Comparison of ENCODE assay signal across 9 cellular contexts in genomic region chr7:47361746-47362215, GRCh38.
DNase-seq lines count a peak whose midpoint lies in the region; ATAC-seq and TF ChIP-seq lines count a peak whose summit lies in the region.
"Had no signal": no experiment of that assay in that cellular context is flagged by ENCODE, and none has a peak within 500 bp of the region (broad histone marks: within the 10 kb centered on the region; RNA-seq: fewer than 3 reads in every experiment).

No MANE protein-coding gene starts in this region.

- DNase-seq in AG04449 (ENCODE audit: low read depth, low spot score) (peak; percentile 41), iris pigment epithelial cell (ENCODE audit: low read depth) (peak; percentile 89), SKM-1 treated with dmso at 0.1 percent for 144 hours (lab: John Stamatoyannopoulos, UW; ENCODE audit: unreplicated experiment) (no peak), Kasumi-1 (lab: John Stamatoyannopoulos, UW) (no peak), activated gamma-delta T cell treated with Interleukin-2 at 50 U/mL for 16 hours (no peak)
- DNase-seq in activated T-helper 1 cell treated with anti-CD3 and anti-CD28 coated beads, Interleukin-12 subunit alpha, Interleukin-12 subunit beta, Interleukin-2, Interleukin-4 antibody, amounts not matched to agents 30 ng/mL and 10 ng/mL and 1 ng/mL, durations not matched to agents 14 hours and 24 hours and 36 hours (ENCODE audit: low spot score): no peak
- DNase-seq in natural killer cell treated with Interleukin-12 subunit alpha and Interleukin-12 subunit beta and Interleukin-15 and Interleukin-18, amount 100 ng/mL, for 72 hours (ENCODE audit: low spot score): no peak

- TF ChIP-seq CTCF in AG04449 (IDR thresholded peaks at IDR 0.05; ENCODE audit: insufficient read depth, low read length, missing control alignments): no peak

- no peaks in the 10 kb centered on the region for H3K36me3 Mint-ChIP-seq in activated T-helper 1 cell treated with anti-CD3 and anti-CD28 coated beads, Interleukin-12 subunit alpha, Interleukin-12 subunit beta, Interleukin-2, Interleukin-4 antibody, amounts not matched to agents 30 ng/mL and 10 ng/mL and 1 ng/mL, durations not matched to agents 14 hours and 24 hours and 36 hours (ENCODE audit: low read depth)
- H3K36me3 Mint-ChIP-seq in natural killer cell treated with Interleukin-12 subunit alpha and Interleukin-12 subunit beta and Interleukin-15 and Interleukin-18, amount 100 ng/mL, for 72 hours: no peaks in the 10 kb centered on the region

- CTCF ChIA-PET in AG04449 (lab: Yijun Ruan, JAX): interaction anchor here (1.2 kb wide), 1 partner anchor 96 kb away, joined by 5 read pairs; no protein-coding TSS in a partner anchor

- POLR2A ChIA-PET in AG04449 (lab: Yijun Ruan, JAX): no interaction called here

- no peak overlapping the region for H3K4me3 Mint-ChIP-seq in activated T-helper 1 cell treated with anti-CD3 and anti-CD28 coated beads, Interleukin-12 subunit alpha, Interleukin-12 subunit beta, Interleukin-2, Interleukin-4 antibody, amounts not matched to agents 30 ng/mL and 10 ng/mL and 1 ng/mL, durations not matched to agents 14 hours and 24 hours and 36 hours
- no peak overlapping the region for H3K4me3 Mint-ChIP-seq in natural killer cell treated with Interleukin-12 subunit alpha and Interleukin-12 subunit beta and Interleukin-15 and Interleukin-18, amount 100 ng/mL, for 72 hours

- H3K4me3 ChIP-seq in AG04449 (ENCODE audit: low read depth, low read length): no peak overlapping the region
- H3K4me3 ChIP-seq: gastroesophageal sphincter had no signal

- no peaks in the 10 kb centered on the region for H3K27me3 Mint-ChIP-seq in activated T-helper 1 cell treated with anti-CD3 and anti-CD28 coated beads, Interleukin-12 subunit alpha, Interleukin-12 subunit beta, Interleukin-2, Interleukin-4 antibody, amounts not matched to agents 30 ng/mL and 10 ng/mL and 1 ng/mL, durations not matched to agents 14 hours and 24 hours and 36 hours (ENCODE audit: insufficient read depth)
- no peaks in the 10 kb centered on the region for H3K27me3 Mint-ChIP-seq in natural killer cell treated with Interleukin-12 subunit alpha and Interleukin-12 subunit beta and Interleukin-15 and Interleukin-18, amount 100 ng/mL, for 72 hours

- H3K27ac Mint-ChIP-seq in activated T-helper 1 cell treated with anti-CD3 and anti-CD28 coated beads, Interleukin-12 subunit alpha, Interleukin-12 subunit beta, Interleukin-2, Interleukin-4 antibody, amounts not matched to agents 30 ng/mL and 10 ng/mL and 1 ng/mL, durations not matched to agents 14 hours and 24 hours and 36 hours: peak overlapping the region; percentile 4
- H3K27ac Mint-ChIP-seq in natural killer cell treated with Interleukin-12 subunit alpha and Interleukin-12 subunit beta and Interleukin-15 and Interleukin-18, amount 100 ng/mL, for 72 hours: no peak overlapping the region

- intact Hi-C loops in activated T-helper 1 cell treated with anti-CD3 and anti-CD28 coated beads, Interleukin-12 subunit alpha, Interleukin-12 subunit beta, Interleukin-2, Interleukin-4 antibody, amounts not matched to agents 30 ng/mL and 10 ng/mL and 1 ng/mL, durations not matched to agents 14 hours and 24 hours and 36 hours (cut with micrococcal nuclease): loop anchor here (1.0 to 5.0 kb wide), 3 partner anchors 49 to 121 kb away; no protein-coding TSS in a partner anchor

- peaks cover 9% of the 10 kb centered on the region for H3K4me1 Mint-ChIP-seq in activated T-helper 1 cell treated with anti-CD3 and anti-CD28 coated beads, Interleukin-12 subunit alpha, Interleukin-12 subunit beta, Interleukin-2, Interleukin-4 antibody, amounts not matched to agents 30 ng/mL and 10 ng/mL and 1 ng/mL, durations not matched to agents 14 hours and 24 hours and 36 hours (ENCODE audit: low read depth)
- no peaks in the 10 kb centered on the region for H3K4me1 Mint-ChIP-seq in natural killer cell treated with Interleukin-12 subunit alpha and Interleukin-12 subunit beta and Interleukin-15 and Interleukin-18, amount 100 ng/mL, for 72 hours (ENCODE audit: low read depth in 2 of 2)

- no peaks in the 10 kb centered on the region for H3K9me3 Mint-ChIP-seq in activated T-helper 1 cell treated with anti-CD3 and anti-CD28 coated beads, Interleukin-12 subunit alpha, Interleukin-12 subunit beta, Interleukin-2, Interleukin-4 antibody, amounts not matched to agents 30 ng/mL and 10 ng/mL and 1 ng/mL, durations not matched to agents 14 hours and 24 hours and 36 hours
- H3K9me3 Mint-ChIP-seq in natural killer cell treated with Interleukin-12 subunit alpha and Interleukin-12 subunit beta and Interleukin-15 and Interleukin-18, amount 100 ng/mL, for 72 hours: no peaks in the 10 kb centered on the region

- ATAC-seq in HG03432 (IDR thresholded peaks at IDR 0.05; ENCODE audit: unreplicated experiment): peak; percentile 61
- ATAC-seq in natural killer cell treated with Interleukin-12 subunit alpha and Interleukin-12 subunit beta and Interleukin-15 and Interleukin-18, amount 100 ng/mL, for 72 hours: no peak
- ATAC-seq: gastroesophageal sphincter had no signal

Comparison
In these comparisons a context has a peak if more than half of its experiments do, and no peak if none do; other contexts are left out.
1. DNase-seq: peak in AG04449 (single experiment) and iris pigment epithelial cell (single experiment); none in activated T-helper 1 cell treated with anti-CD3 and anti-CD28 coated beads, Interleukin-12 subunit alpha, Interleukin-12 subunit beta, Interleukin-2, Interleukin-4 antibody, amounts not matched to agents 30 ng/mL and 10 ng/mL and 1 ng/mL, durations not matched to agents 14 hours and 24 hours and 36 hours (single experiment), SKM-1 treated with dmso at 0.1 percent for 144 hours (single experiment), natural killer cell treated with Interleukin-12 subunit alpha and Interleukin-12 subunit beta and Interleukin-15 and Interleukin-18, amount 100 ng/mL, for 72 hours (single experiment), Kasumi-1 (0 of 2) and activated gamma-delta T cell treated with Interleukin-2 at 50 U/mL for 16 hours (single experiment).